In genomic region chr14:101559624-101560533, GRCh38 we compare ENCODE assay signal across 9 cellular contexts. TPM values are rescaled to one million over a fixed set of nuclear protein-coding genes. Genes with fewer than 3 reads are reported as not detected.
DNase-seq lines count a peak whose midpoint lies in the region; ATAC-seq and TF ChIP-seq lines count a peak whose summit lies in the region.
"Had no signal": no experiment of that assay in that cellular context is flagged by ENCODE, and none has a peak within 500 bp of the region (broad histone marks: within the 10 kb centered on the region; RNA-seq: fewer than 3 reads in every experiment).

No MANE protein-coding gene starts in this region.

- no peaks in the 10 kb centered on the region for H3K36me3 ChIP-seq in iPS DF 6.9 (ENCODE audit: control insufficient read depth, insufficient read depth, low read length)

- H3K4me1 Mint-ChIP-seq in WTC11: peaks cover 15% of the 10 kb centered on the region

- peak overlapping the region; percentile 37 for H3K4me3 Mint-ChIP-seq in WTC11

- peaks cover 86% of the 10 kb centered on the region for H3K27me3 Mint-ChIP-seq in WTC11 (ENCODE audit: low read depth)

- peaks cover 60% of the 10 kb centered on the region for H3K27me3 ChIP-seq in iPS DF 6.9 (ENCODE audit: control insufficient read depth, insufficient read depth, low read length)

- CTCF ChIA-PET in WTC11 (lab: Charles Lee): interaction anchor here (0.8 to 1.1 kb wide), 3 partner anchors 69 to 84 kb away, joined by 3 to 5 read pairs (median 3); no protein-coding TSS in a partner anchor

- no CpG with 5 or more reads among the region's 113 CpGs for WGBS in iPS DF 6.9 (ENCODE audit: insufficient coverage, insufficient read length)

- H3K9me3 Mint-ChIP-seq in WTC11: peaks cover 11% of the 10 kb centered on the region

- ATAC-seq in WTC11: peak; percentile 15
- ATAC-seq in HG03460 (IDR thresholded peaks at IDR 0.05; ENCODE audit: unreplicated experiment): no peak

- H3K4me1 ChIP-seq in iPS DF 6.9 (ENCODE audit: control insufficient read depth, insufficient read depth, low read length): peaks cover 3% of the 10 kb centered on the region; the same call in 1 of the 2 replicates

- peaks cover 12% of the 10 kb centered on the region for H3K36me3 Mint-ChIP-seq in WTC11

- TF ChIP-seq CTCF in GM12873 (IDR thresholded peaks at IDR 0.05; ENCODE audit: insufficient read depth, low read depth, low read length, missing control alignments) (peak; percentile 4), WTC11 (IDR thresholded peaks at IDR 0.05) (no peak)

- no peak overlapping the region for H3K27ac Mint-ChIP-seq in WTC11

- POLR2A ChIA-PET in WTC11 (lab: Charles Lee): no interaction called here

- H3K27ac ChIP-seq in iPS DF 6.9 (ENCODE audit: low read length): no peak overlapping the region

- no peaks in the 10 kb centered on the region for H3K9me3 ChIP-seq in iPS DF 6.9 (ENCODE audit: control insufficient read depth, insufficient read depth, low read length)

- H3K4me3 ChIP-seq in iPS DF 6.9 (ENCODE audit: low read length): peak overlapping the region; percentile 17; the same call in 1 of the 2 replicates

- DNase-seq in WTC11 (ENCODE audit: low spot score): peak; percentile 60
- no peak for DNase-seq in iPS DF 6.9 (ENCODE audit: low read depth, low spot score)
- DNase-seq in retina: peak; percentile 61
- DNase-seq in HCEC 1CT: no peak
- no peak for DNase-seq in activated effector memory CD4-positive, alpha-beta T cell treated with Interleukin-2 at 50 U/mL for 16 hours
- no peak for DNase-seq in kidney tubule cell (ENCODE audit: low spot score)

TF ChIP-seq in WTC11, 78 proteins besides CTCF, POLR2A, EP300 and RAD21:
- TF ChIP-seq HMGXB4 (CRISPR knock-in tag; IDR thresholded peaks at IDR 0.05) (0 out of 2 replicates have a peak, but pooled peaks have one; percentile 25), ZNF512 (CRISPR knock-in tag; IDR thresholded peaks at IDR 0.05; ENCODE audit: borderline replicate concordance) (no peak)

RNA-seq across cellular contexts. Expression of gene DIO3, which starts 1.4 kb away (rescaled TPM):
- total RNA-seq in WTC11 (2021): 0.52 to 0.80 TPM (median 0.64 TPM) in 3 replicates
- total RNA-seq: dermis microvascular lymphatic vessel endothelial cell had no signal

Comparison
In these comparisons a context has a peak if more than half of its experiments do, and no peak if none do; other contexts are left out.
1. DNase-seq: peak in WTC11 (single experiment) and retina (single experiment); none in iPS DF 6.9 (single experiment), HCEC 1CT (single experiment), activated effector memory CD4-positive, alpha-beta T cell treated with Interleukin-2 at 50 U/mL for 16 hours (single experiment) and kidney tubule cell (single experiment).